ENCODE assay signal across 11 cellular contexts in the genomic region with DNA sequence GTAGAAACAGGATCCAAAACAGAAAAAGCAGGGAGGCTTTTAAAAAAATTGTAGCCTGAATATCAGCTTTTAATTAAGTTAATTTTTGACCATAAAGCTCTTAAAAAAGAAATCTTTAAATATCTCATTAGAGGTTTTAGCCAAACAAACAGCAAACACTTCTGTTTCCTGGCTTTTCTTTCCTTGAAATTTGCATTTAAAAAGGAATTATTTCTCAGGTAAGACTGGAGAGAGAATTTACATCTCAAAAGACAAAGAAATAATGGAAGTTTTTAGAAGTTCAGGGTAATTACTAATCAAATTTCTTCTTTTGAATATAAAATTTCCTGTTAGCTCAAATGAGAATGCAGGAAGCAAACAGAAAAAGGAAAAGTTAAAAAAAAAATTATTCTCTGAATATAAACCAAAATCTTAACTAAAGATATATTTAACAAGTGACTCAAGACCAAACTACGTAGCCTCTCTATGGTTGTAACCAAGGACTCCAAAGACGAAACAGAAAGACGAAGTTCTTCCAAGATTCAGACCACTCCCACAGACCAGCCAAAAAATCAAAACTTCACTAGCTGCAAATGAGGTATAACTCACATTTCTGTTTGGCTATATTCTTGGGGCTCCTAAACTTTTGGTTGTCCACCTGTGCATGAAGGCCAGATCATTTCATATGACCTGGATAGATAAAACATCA.
DNase-seq lines count a peak whose midpoint lies in the region; ATAC-seq and TF ChIP-seq lines count a peak whose summit lies in the region.
"Had no signal": no experiment of that assay in that cellular context is flagged by ENCODE, and none has a peak within 500 bp of the region (broad histone marks: within the 10 kb centered on the region; RNA-seq: fewer than 3 reads in every experiment).

No MANE protein-coding gene starts in this region.

- peaks cover 9% of the 10 kb centered on the region for H3K9me3 ChIP-seq in BLaER1

- H3K4me3 Mint-ChIP-seq in activated B cell treated with CpG ODN at 0.5 μM for 24 hours = peak overlapping the region; percentile 72
- no peak overlapping the region for H3K4me3 Mint-ChIP-seq in activated CD8-positive, alpha-beta T cell treated with anti-CD3 and anti-CD28 coated beads for 36 hours
- H3K4me3 Mint-ChIP-seq in stimulated activated naive CD8-positive, alpha-beta T cell treated with anti-CD3 and anti-CD28 coated beads, Interleukin-15, amount 100 ng/mL, for 72 hours = no peak overlapping the region

- ATAC-seq in HG03095 (IDR thresholded peaks at IDR 0.05; ENCODE audit: unreplicated experiment) (peak; percentile 38), activated B cell treated with CpG ODN at 0.5 μM for 24 hours (ENCODE audit: low read depth) (peak; percentile 45)
- ATAC-seq in activated CD8-positive, alpha-beta T cell treated with anti-CD3 and anti-CD28 coated beads for 36 hours = no peak
- ATAC-seq in stimulated activated naive CD8-positive, alpha-beta T cell treated with anti-CD3 and anti-CD28 coated beads, Interleukin-15, amount 100 ng/mL, for 72 hours = no peak

- H3K9me3 Mint-ChIP-seq in activated B cell treated with CpG ODN at 0.5 μM for 24 hours = no peaks in the 10 kb centered on the region
- H3K9me3 Mint-ChIP-seq in activated CD8-positive, alpha-beta T cell treated with anti-CD3 and anti-CD28 coated beads for 36 hours = no peaks in the 10 kb centered on the region
- no peaks in the 10 kb centered on the region for H3K9me3 Mint-ChIP-seq in stimulated activated naive CD8-positive, alpha-beta T cell treated with anti-CD3 and anti-CD28 coated beads, Interleukin-15, amount 100 ng/mL, for 72 hours

- POLR2A ChIA-PET in activated B cell treated with CpG ODN at 0.5 μM for 24 hours (lab: Charles Lee) = interaction anchor here (1.0 kb wide), 1 partner anchor 848 kb away, joined by 3 read pairs; no protein-coding TSS in a partner anchor
- POLR2A ChIA-PET in activated CD8-positive, alpha-beta T cell treated with anti-CD3 and anti-CD28 coated beads for 36 hours (lab: Charles Lee) = no interaction called here

- H3K36me3 Mint-ChIP-seq in activated B cell treated with CpG ODN at 0.5 μM for 24 hours (ENCODE audit: low read depth) = peaks cover 6% of the 10 kb centered on the region
- no peaks in the 10 kb centered on the region for H3K36me3 Mint-ChIP-seq in activated CD8-positive, alpha-beta T cell treated with anti-CD3 and anti-CD28 coated beads for 36 hours (ENCODE audit: low read depth)

- H3K4me1 ChIP-seq in BLaER1 = peaks cover 47% of the 10 kb centered on the region

- H3K27ac ChIP-seq in BLaER1 = no peak overlapping the region

- CTCF ChIA-PET in activated B cell treated with CpG ODN at 0.5 μM for 24 hours (lab: Charles Lee) = no interaction called here
- CTCF ChIA-PET in activated CD8-positive, alpha-beta T cell treated with anti-CD3 and anti-CD28 coated beads for 36 hours (lab: Charles Lee) = no interaction called here

- H3K27me3 Mint-ChIP-seq in activated B cell treated with CpG ODN at 0.5 μM for 24 hours = no peaks in the 10 kb centered on the region
- no peaks in the 10 kb centered on the region for H3K27me3 Mint-ChIP-seq in activated CD8-positive, alpha-beta T cell treated with anti-CD3 and anti-CD28 coated beads for 36 hours
- peaks cover 8% of the 10 kb centered on the region for H3K27me3 Mint-ChIP-seq in stimulated activated naive CD8-positive, alpha-beta T cell treated with anti-CD3 and anti-CD28 coated beads, Interleukin-15, amount 100 ng/mL, for 72 hours

- peak overlapping the region; percentile 19; the same call in 1 of the 2 replicates for H3K4me2 ChIP-seq in BLaER1

- H3K4me3 ChIP-seq in BLaER1 = no peak overlapping the region

- TF ChIP-seq CTCF in GM20000 (IDR thresholded peaks at IDR 0.05; ENCODE audit: extremely low read depth, missing control alignments) = no peak
- TF ChIP-seq CTCF in activated B cell treated with CpG ODN at 0.5 μM for 24 hours (IDR thresholded peaks at IDR 0.05) = no peak
- TF ChIP-seq CTCF in activated CD8-positive, alpha-beta T cell treated with anti-CD3 and anti-CD28 coated beads for 36 hours (IDR thresholded peaks at IDR 0.05) = no peak

- intact Hi-C loops in activated B cell treated with CpG ODN at 0.5 μM for 24 hours (cut with micrococcal nuclease) = loop anchor here (1.0 to 10.0 kb wide), 5 partner anchors 7 to 1347 kb away; a partner anchor contains a TSS
- intact Hi-C loops in activated CD8-positive, alpha-beta T cell treated with anti-CD3 and anti-CD28 coated beads for 36 hours (cut with micrococcal nuclease) = no loop called here

- H3K36me3 ChIP-seq in BLaER1 = no peaks in the 10 kb centered on the region

- H3K9ac ChIP-seq in BLaER1 = no peak overlapping the region

- peaks cover 58% of the 10 kb centered on the region for H3K4me1 Mint-ChIP-seq in activated B cell treated with CpG ODN at 0.5 μM for 24 hours
- H3K4me1 Mint-ChIP-seq in activated CD8-positive, alpha-beta T cell treated with anti-CD3 and anti-CD28 coated beads for 36 hours (ENCODE audit: low read depth) = no peaks in the 10 kb centered on the region
- no peaks in the 10 kb centered on the region for H3K4me1 Mint-ChIP-seq in stimulated activated naive CD8-positive, alpha-beta T cell treated with anti-CD3 and anti-CD28 coated beads, Interleukin-15, amount 100 ng/mL, for 72 hours

- H3K27ac Mint-ChIP-seq in activated B cell treated with CpG ODN at 0.5 μM for 24 hours = peak overlapping the region; percentile 93
- H3K27ac Mint-ChIP-seq in activated CD8-positive, alpha-beta T cell treated with anti-CD3 and anti-CD28 coated beads for 36 hours = no peak overlapping the region
- H3K27ac Mint-ChIP-seq in stimulated activated naive CD8-positive, alpha-beta T cell treated with anti-CD3 and anti-CD28 coated beads, Interleukin-15, amount 100 ng/mL, for 72 hours = no peak overlapping the region

- H4K20me1 ChIP-seq in BLaER1 = no peaks in the 10 kb centered on the region

- DNase-seq in GM20000 (ENCODE audit: low spot score) (peak; percentile 44), activated B cell treated with CpG ODN at 0.5 μM for 24 hours (no peak), iPS-NIHi7 (ENCODE audit: extremely low spot score) (no peak)
- no peak for DNase-seq in stimulated activated naive CD4-positive, alpha-beta T cell treated with Interleukin-2 at 50 U/mL for 16 hours (lab: John Stamatoyannopoulos, UW)
- DNase-seq in activated CD8-positive, alpha-beta T cell treated with anti-CD3 and anti-CD28 coated beads for 36 hours = no peak
- no peak for DNase-seq in stimulated activated naive CD8-positive, alpha-beta T cell treated with anti-CD3 and anti-CD28 coated beads, Interleukin-15, amount 100 ng/mL, for 72 hours
- DNase-seq: erythroblast; NCI-H146; stimulated activated CD4-positive, alpha-beta T cell treated with anti-CD3 and anti-CD28 coated beads, Interleukin-4, amount 100 ng/mL, for 24 hours had no signal

- no peaks in the 10 kb centered on the region for H3K27me3 ChIP-seq in BLaER1

Comparison
In these comparisons a context has a peak if more than half of its experiments do, and no peak if none do; other contexts are left out.
1. ATAC-seq: peak in HG03095 (single experiment) and activated B cell treated with CpG ODN at 0.5 μM for 24 hours (single experiment); none in activated CD8-positive, alpha-beta T cell treated with anti-CD3 and anti-CD28 coated beads for 36 hours (single experiment) and stimulated activated naive CD8-positive, alpha-beta T cell treated with anti-CD3 and anti-CD28 coated beads, Interleukin-15, amount 100 ng/mL, for 72 hours (single experiment).